In the genomic region with DNA sequence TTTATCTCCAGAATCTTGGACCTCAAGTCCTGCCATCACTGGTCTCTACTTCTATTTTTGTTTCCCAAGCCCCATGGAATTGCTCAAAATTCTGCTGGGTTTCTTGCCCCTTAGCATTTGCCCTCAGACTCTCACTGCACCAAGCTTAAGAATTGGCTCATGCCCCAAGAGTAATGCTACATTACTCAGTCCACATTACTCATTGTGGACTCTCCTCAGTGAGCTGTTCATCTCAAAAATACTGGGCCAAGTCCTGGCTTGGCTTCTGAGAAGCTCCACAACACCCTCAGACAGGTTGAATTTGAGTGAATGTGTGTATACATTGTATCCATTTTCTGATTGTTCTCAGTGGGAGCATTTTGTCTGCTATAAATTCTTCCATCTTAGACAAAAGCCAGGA, we compare ENCODE assay signal across 19 cellular contexts.
DNase-seq lines count a peak whose midpoint lies in the region; ATAC-seq and TF ChIP-seq lines count a peak whose summit lies in the region.
"Had no signal": no experiment of that assay in that cellular context is flagged by ENCODE, and none has a peak within 500 bp of the region (broad histone marks: within the 10 kb centered on the region; RNA-seq: fewer than 3 reads in every experiment).

No MANE protein-coding gene starts in this region.

- peak; percentile 34 for DNase-seq in AG10803 (ENCODE audit: low read depth)
- DNase-seq in NCI-H226 = peak; percentile 46
- DNase-seq in cardiac fibroblast (ENCODE audit: low read depth in 2 of 2) = peak; percentile 18 to 47
- DNase-seq in iris pigment epithelial cell (ENCODE audit: low read depth) = peak; percentile 28
- DNase-seq in NK-92 treated with Interleukin-12 subunit alpha and Interleukin-12 subunit beta, amount 100 ng/mL, for 24 hours (lab: John Stamatoyannopoulos, UW) = no peak
- DNase-seq in superior temporal gyrus (ENCODE audit: extremely low spot score) = no peak
- DNase-seq in HT-29 (ENCODE audit: low spot score) = no peak
- DNase-seq: activated CD4-positive, alpha-beta memory T cell treated with anti-CD3 and anti-CD28 coated beads, Interleukin-2, amount 10 ng/mL, durations not matched to agents 7 days and 5 days; activated naive CD4-positive, alpha-beta T cell treated with anti-CD3 and anti-CD28 coated beads, Interleukin-2, amount 50 U/mL, for 16 hours; activated T-cell treated with anti-CD3 and anti-CD28 coated beads, Interleukin-2, amount 50 U/mL, for 1 hour; CD4-positive, alpha-beta T cell; HCEC 1CT; head of caudate nucleus; IMR-90; NCI-H1694; NCI-H446 treated with DMSO at 0.1 percent for 48 hours; right cardiac atrium; Right ventricle myocardium superior had no signal

- ATAC-seq in HG03565 (IDR thresholded peaks at IDR 0.05; ENCODE audit: unreplicated experiment) = no peak
- ATAC-seq: right cardiac atrium had no signal

- TF ChIP-seq CTCF in AG10803 (conservative IDR thresholded peaks at IDR 0.05; ENCODE audit: low read length) (no peak), cardiac fibroblast (IDR thresholded peaks at IDR 0.05; ENCODE audit: low read depth, low read length) (no peak)

- H3K4me3 ChIP-seq in AG10803 (ENCODE audit: low read length) (no peak overlapping the region), cardiac fibroblast (replicated peaks in 1 of 2; ENCODE audit: low read depth in 2 of 2, low read length in 2 of 2) (no peak overlapping the region)

Comparison
In these comparisons a context has a peak if more than half of its experiments do, and no peak if none do; other contexts are left out.
1. DNase-seq: peak in AG10803 (single experiment), NCI-H226 (single experiment), cardiac fibroblast (2 of 2) and iris pigment epithelial cell (single experiment); none in NK-92 treated with Interleukin-12 subunit alpha and Interleukin-12 subunit beta, amount 100 ng/mL, for 24 hours (single experiment), superior temporal gyrus (single experiment) and HT-29 (single experiment).